Comparison of ENCODE assay signal across 24 cellular contexts in the genomic region with DNA sequence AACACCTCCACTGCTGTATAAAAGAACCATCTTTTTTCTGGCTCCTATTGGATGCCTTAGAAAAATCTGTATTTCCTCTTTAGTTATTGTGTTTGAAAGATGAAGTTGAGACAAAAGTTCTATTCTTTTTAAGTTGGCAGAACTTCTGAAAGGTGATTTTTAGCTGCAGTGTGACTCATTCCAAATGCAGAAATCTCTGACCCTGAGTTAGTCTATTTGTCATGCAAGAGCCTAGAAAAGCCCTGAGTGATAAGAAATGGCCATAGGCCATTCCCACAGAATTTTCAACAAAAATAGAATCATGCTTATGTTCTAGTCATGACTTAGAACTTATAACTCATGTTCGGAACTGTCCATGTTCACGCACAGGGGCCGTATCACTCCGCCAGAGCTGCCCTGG.
DNase-seq lines count a peak whose midpoint lies in the region; ATAC-seq, FAIRE-seq and TF ChIP-seq lines count a peak whose summit lies in the region.
"Had no signal": no experiment of that assay in that cellular context is flagged by ENCODE, and none has a peak within 500 bp of the region (broad histone marks: within the 10 kb centered on the region; RNA-seq: fewer than 3 reads in every experiment).

No MANE protein-coding gene starts in this region.

- no peak for ATAC-seq in SK-N-SH treated with all-trans-retinoic acid at 6 μM for 48 hours
- peak; percentile 69 to 81 (median 74) for ATAC-seq in pancreas
- no peak for ATAC-seq in GM21367 (IDR thresholded peaks at IDR 0.05; ENCODE audit: unreplicated experiment)
- ATAC-seq in activated CD8-positive, alpha-beta T cell treated with anti-CD3 and anti-CD28 coated beads for 36 hours: no peak
- ATAC-seq in HG02798 (IDR thresholded peaks at IDR 0.05; ENCODE audit: poor library complexity, unreplicated experiment): no peak
- ATAC-seq: stimulated activated memory B cell treated with anti-CD40 and anti-IgM and Interleukin-4, amounts not matched to agents 10 μg/mL and 1 μg/mL and 100 μg/mL, for 72 hours had no signal

- no peaks in the 10 kb centered on the region; the same call in 1 of the 2 replicates for H3K36me3 Mint-ChIP-seq in HFFc6 (ENCODE audit: low read depth)
- no peaks in the 10 kb centered on the region for H3K36me3 Mint-ChIP-seq in activated CD8-positive, alpha-beta T cell treated with anti-CD3 and anti-CD28 coated beads for 36 hours (ENCODE audit: low read depth)
- H3K36me3 Mint-ChIP-seq: activated CD4-positive, alpha-beta memory T cell treated with anti-CD3 and anti-CD28 coated beads for 36 hours; CD4-positive, CD25-positive, alpha-beta regulatory T cell; stimulated activated memory B cell treated with anti-CD40 and anti-IgM and Interleukin-4, amounts not matched to agents 10 μg/mL and 1 μg/mL and 100 μg/mL, for 72 hours had no signal

- no peaks in the 10 kb centered on the region for H3K9me3 ChIP-seq in pancreas
- H3K9me3 ChIP-seq: uterus had no signal

- no peaks in the 10 kb centered on the region for H3K27me3 Mint-ChIP-seq in HFFc6 (ENCODE audit: insufficient read depth)
- H3K27me3 Mint-ChIP-seq in activated CD8-positive, alpha-beta T cell treated with anti-CD3 and anti-CD28 coated beads for 36 hours: peaks cover 22% of the 10 kb centered on the region

- peak overlapping the region; percentile 8; the same call in 1 of the 2 replicates for H3K4me3 Mint-ChIP-seq in HFFc6
- H3K4me3 Mint-ChIP-seq in activated CD8-positive, alpha-beta T cell treated with anti-CD3 and anti-CD28 coated beads for 36 hours: no peak overlapping the region
- H3K4me3 Mint-ChIP-seq: activated B cell treated with CpG ODN at 0.5 μM for 24 hours; activated CD4-positive, alpha-beta memory T cell treated with anti-CD3 and anti-CD28 coated beads for 36 hours; CD4-positive, CD25-positive, alpha-beta regulatory T cell; stimulated activated memory B cell treated with anti-CD40 and anti-IgM and Interleukin-4, amounts not matched to agents 10 μg/mL and 1 μg/mL and 100 μg/mL, for 72 hours had no signal

- H3K27ac Mint-ChIP-seq in HFFc6: peak overlapping the region; percentile 67
- no peak overlapping the region for H3K27ac Mint-ChIP-seq in activated CD8-positive, alpha-beta T cell treated with anti-CD3 and anti-CD28 coated beads for 36 hours
- H3K27ac Mint-ChIP-seq: activated B cell treated with CpG ODN at 0.5 μM for 24 hours; activated CD4-positive, alpha-beta memory T cell treated with anti-CD3 and anti-CD28 coated beads for 36 hours; CD4-positive, CD25-positive, alpha-beta regulatory T cell; stimulated activated memory B cell treated with anti-CD40 and anti-IgM and Interleukin-4, amounts not matched to agents 10 μg/mL and 1 μg/mL and 100 μg/mL, for 72 hours had no signal

- TF ChIP-seq CTCF in HFFc6 (IDR thresholded peaks at IDR 0.05) (no peak), pancreas (IDR thresholded peaks at IDR 0.05) (no peak)
- no peak for TF ChIP-seq CTCF in activated CD8-positive, alpha-beta T cell treated with anti-CD3 and anti-CD28 coated beads for 36 hours (IDR thresholded peaks at IDR 0.05)

- intact Hi-C loops in pancreas (cut with DNase I): no loop called here
- intact Hi-C loops in activated CD8-positive, alpha-beta T cell treated with anti-CD3 and anti-CD28 coated beads for 36 hours (cut with micrococcal nuclease): no loop called here

- H3K27me3 ChIP-seq in pancreas: no peaks in the 10 kb centered on the region
- H3K27me3 ChIP-seq: uterus had no signal

- H3K4me3 ChIP-seq in pancreas: no peak overlapping the region
- H3K4me3 ChIP-seq: dorsolateral prefrontal cortex, SK-N-MC, uterus had no signal

- H3K9me3 Mint-ChIP-seq in HFFc6: no peaks in the 10 kb centered on the region
- no peaks in the 10 kb centered on the region for H3K9me3 Mint-ChIP-seq in activated CD8-positive, alpha-beta T cell treated with anti-CD3 and anti-CD28 coated beads for 36 hours
- H3K9me3 Mint-ChIP-seq: activated B cell treated with CpG ODN at 0.5 μM for 24 hours; activated CD4-positive, alpha-beta memory T cell treated with anti-CD3 and anti-CD28 coated beads for 36 hours; CD4-positive, CD25-positive, alpha-beta regulatory T cell; stimulated activated memory B cell treated with anti-CD40 and anti-IgM and Interleukin-4, amounts not matched to agents 10 μg/mL and 1 μg/mL and 100 μg/mL, for 72 hours had no signal

- CTCF ChIA-PET in activated CD8-positive, alpha-beta T cell treated with anti-CD3 and anti-CD28 coated beads for 36 hours (lab: Charles Lee): no interaction called here

- H3K4me1 ChIP-seq in pancreas: peaks cover 8 to 20% (median 12%) of the 10 kb centered on the region in 3 donors

- H3K4me1 Mint-ChIP-seq in HFFc6 (ENCODE audit: low read depth): peaks cover 88% of the 10 kb centered on the region
- peaks cover 3% of the 10 kb centered on the region for H3K4me1 Mint-ChIP-seq in activated CD8-positive, alpha-beta T cell treated with anti-CD3 and anti-CD28 coated beads for 36 hours (ENCODE audit: low read depth)
- H3K4me1 Mint-ChIP-seq: activated B cell treated with CpG ODN at 0.5 μM for 24 hours; CD4-positive, CD25-positive, alpha-beta regulatory T cell; stimulated activated memory B cell treated with anti-CD40 and anti-IgM and Interleukin-4, amounts not matched to agents 10 μg/mL and 1 μg/mL and 100 μg/mL, for 72 hours had no signal

- WGBS in pancreas, 2 donors: 75 to 76% methylated on average over 4 of the region's 4 CpGs

- no peaks in the 10 kb centered on the region for H3K36me3 ChIP-seq in pancreas
- H3K36me3 ChIP-seq: uterus had no signal

- POLR2A ChIA-PET in activated CD8-positive, alpha-beta T cell treated with anti-CD3 and anti-CD28 coated beads for 36 hours (lab: Charles Lee): no interaction called here

- H3K27ac ChIP-seq in epithelial cell of prostate: peak overlapping the region; percentile 79
- H3K27ac ChIP-seq in pancreas: peak overlapping the region in 2 of 4 donors; percentile 30 to 65
- H3K27ac ChIP-seq: dorsolateral prefrontal cortex, SK-N-MC, uterus had no signal

- DNase-seq in HFFc6 (no peak), epithelial cell of prostate (ENCODE audit: low read depth, low spot score) (no peak), pancreas (no peak), OCI-M2 (lab: John Stamatoyannopoulos, UW; ENCODE audit: unreplicated experiment) (no peak)
- no peak for DNase-seq in activated CD8-positive, alpha-beta T cell treated with anti-CD3 and anti-CD28 coated beads for 36 hours
- DNase-seq: activated B cell treated with CpG ODN at 0.5 μM for 24 hours; activated CD4-positive, alpha-beta memory T cell treated with anti-CD3 and anti-CD28 coated beads for 36 hours; activated effector memory CD4-positive, alpha-beta T cell treated with Interleukin-2 at 50 U/mL for 16 hours; CD4-positive, CD25-positive, alpha-beta regulatory T cell; central memory CD4-positive, alpha-beta T cell; DMS153; dorsolateral prefrontal cortex; GF-D8; kidney glomerular epithelial cell; NCI-H1105; NCI-H2081; NCI-H446; small intestine; uterus had no signal

- no peak for FAIRE-seq in pancreas (lab: Jason Lieb, UNC)
- FAIRE-seq: small intestine had no signal

TF ChIP-seq in SK-N-SH treated with all-trans-retinoic acid at 6 μM for 48 hours, 23 proteins besides CTCF, POLR2A, EP300 and RAD21:
- TF ChIP-seq ZNF565 (CRISPR knock-in tag; conservative IDR thresholded peaks at IDR 0.05; ENCODE audit: low read depth) (no peak), ISL1 (CRISPR knock-in tag; IDR thresholded peaks at IDR 0.05) (0 out of 2 replicates have a peak, but pooled peaks have one; percentile 13)

Comparison
In these comparisons a context has a peak if more than half of its experiments do, and no peak if none do; other contexts are left out.
1. ATAC-seq: peak in pancreas (4 of 4); none in SK-N-SH treated with all-trans-retinoic acid at 6 μM for 48 hours (single experiment), GM21367 (single experiment), activated CD8-positive, alpha-beta T cell treated with anti-CD3 and anti-CD28 coated beads for 36 hours (single experiment) and HG02798 (single experiment).